Comparison of ENCODE assay signal across 10 cellular contexts in genomic region chr16:23155445-23156049, GRCh38. TPM values are rescaled to one million over a fixed set of nuclear protein-coding genes. Genes with fewer than 3 reads are reported as not detected.
DNase-seq lines count a peak whose midpoint lies in the region; ATAC-seq and TF ChIP-seq lines count a peak whose summit lies in the region.
"Had no signal": no experiment of that assay in that cellular context is flagged by ENCODE, and none has a peak within 500 bp of the region (broad histone marks: within the 10 kb centered on the region; RNA-seq: fewer than 3 reads in every experiment).

No MANE protein-coding gene starts in this region.

- no peaks in the 10 kb centered on the region for H3K36me3 ChIP-seq in Panc1 (ENCODE audit: control insufficient read depth, insufficient read depth, low read length)
- no peaks in the 10 kb centered on the region for H3K36me3 ChIP-seq in esophagus muscularis mucosa
- H3K36me3 ChIP-seq: prostate gland had no signal

- no peaks in the 10 kb centered on the region for H3K4me1 ChIP-seq in Panc1 (ENCODE audit: control insufficient read depth, insufficient read depth, low read length)
- no peaks in the 10 kb centered on the region for H3K4me1 ChIP-seq in esophagus muscularis mucosa

- no peak overlapping the region for H3K27ac Mint-ChIP-seq in stimulated activated effector memory CD8-positive, alpha-beta T cell treated with anti-CD3 and anti-CD28 coated beads, Interleukin-12 subunit alpha, Interleukin-12 subunit beta, amount 100 ng/mL, for 72 hours
- H3K27ac Mint-ChIP-seq: activated T-cell treated with anti-CD3 and anti-CD28 coated beads, Interleukin-2, amount 50 U/mL, for 24 hours had no signal

- WGBS in esophagus muscularis mucosa: 36% methylated on average over 7 of the region's 7 CpGs

- TF ChIP-seq POLR2A in esophagus muscularis mucosa (IDR thresholded peaks at IDR 0.05; ENCODE audit: low read depth): no peak

- DNase-seq in activated CD4-positive, alpha-beta T cell treated with anti-CD3 and anti-CD28 coated beads for 48 hours: peak; percentile 6
- no peak for DNase-seq in activated CD4-positive, alpha-beta T cell treated with anti-CD3 and anti-CD28 coated beads for 4 hours
- DNase-seq in Panc1 (ENCODE audit: low read depth, low spot score) (no peak), esophagus muscularis mucosa (ENCODE audit: extremely low spot score) (no peak), SKM-1 (lab: John Stamatoyannopoulos, UW; ENCODE audit: unreplicated experiment) (no peak), NCI-H2081 treated with DMSO at 0.1 percent for 48 hours (lab: John Stamatoyannopoulos, UW) (no peak), NCI-H2227 (lab: John Stamatoyannopoulos, UW; ENCODE audit: unreplicated experiment) (no peak)
- no peak for DNase-seq in stimulated activated effector memory CD8-positive, alpha-beta T cell treated with anti-CD3 and anti-CD28 coated beads, Interleukin-12 subunit alpha, Interleukin-12 subunit beta, amount 100 ng/mL, for 72 hours (ENCODE audit: low spot score in 2 of 2)
- DNase-seq: activated T-cell treated with anti-CD3 and anti-CD28 coated beads, Interleukin-2, amount 50 U/mL, for 24 hours had no signal

- H3K9me3 ChIP-seq in Panc1 (ENCODE audit: control insufficient read depth, insufficient read depth, low read depth, low read length): no peaks in the 10 kb centered on the region
- no peaks in the 10 kb centered on the region for H3K9me3 ChIP-seq in esophagus muscularis mucosa
- H3K9me3 ChIP-seq: prostate gland had no signal

- H3K4me3 ChIP-seq in Panc1 (ENCODE audit: low read depth in 2 of 2, low read length in 2 of 2) (no peak overlapping the region), esophagus muscularis mucosa (no peak overlapping the region)
- H3K4me3 ChIP-seq: prostate gland had no signal

- in situ Hi-C loops in Panc1 (cut with HindIII; ENCODE audit: low pct_unique_long_range_greater_than_20kb, low sequenced_read_pairs): no loop called here

- H3K36me3 Mint-ChIP-seq in stimulated activated effector memory CD8-positive, alpha-beta T cell treated with anti-CD3 and anti-CD28 coated beads, Interleukin-12 subunit alpha, Interleukin-12 subunit beta, amount 100 ng/mL, for 72 hours: no peaks in the 10 kb centered on the region

- intact Hi-C loops in Panc1 (cut with micrococcal nuclease; ENCODE audit: unreplicated experiment): no loop called here
- intact Hi-C loops in esophagus muscularis mucosa (cut with DNase I): no loop called here

- no peak overlapping the region for H3K4me3 Mint-ChIP-seq in stimulated activated effector memory CD8-positive, alpha-beta T cell treated with anti-CD3 and anti-CD28 coated beads, Interleukin-12 subunit alpha, Interleukin-12 subunit beta, amount 100 ng/mL, for 72 hours
- H3K4me3 Mint-ChIP-seq: activated T-cell treated with anti-CD3 and anti-CD28 coated beads, Interleukin-2, amount 50 U/mL, for 24 hours had no signal

- TF ChIP-seq CTCF in Panc1 (IDR thresholded peaks at IDR 0.05): peak; percentile 83
- TF ChIP-seq CTCF in esophagus muscularis mucosa (IDR thresholded peaks at IDR 0.05): peak; percentile 16 to 47 (median 38)

- CTCF ChIA-PET in Panc1 (lab: Charles Lee): no interaction called here

- peaks cover 10% of the 10 kb centered on the region for H3K4me1 Mint-ChIP-seq in stimulated activated effector memory CD8-positive, alpha-beta T cell treated with anti-CD3 and anti-CD28 coated beads, Interleukin-12 subunit alpha, Interleukin-12 subunit beta, amount 100 ng/mL, for 72 hours

- no peaks in the 10 kb centered on the region for H3K9me3 Mint-ChIP-seq in stimulated activated effector memory CD8-positive, alpha-beta T cell treated with anti-CD3 and anti-CD28 coated beads, Interleukin-12 subunit alpha, Interleukin-12 subunit beta, amount 100 ng/mL, for 72 hours
- H3K9me3 Mint-ChIP-seq: activated T-cell treated with anti-CD3 and anti-CD28 coated beads, Interleukin-2, amount 50 U/mL, for 24 hours had no signal

- no peak for TF ChIP-seq EP300 in esophagus muscularis mucosa (IDR thresholded peaks at IDR 0.05)

- BruUV-seq in Panc1 (replicated peaks; lab: Mats Ljungman, UMichigan): no TSS peak

- H3K27me3 ChIP-seq in Panc1 (ENCODE audit: control insufficient read depth, insufficient read depth, low read length) (peaks cover 3% of the 10 kb centered on the region; the same call in 1 of the 2 replicates), esophagus muscularis mucosa (peaks cover 0 to 11% (median 0%) of the 10 kb centered on the region in 4 donors)

- POLR2A ChIA-PET in Panc1 (lab: Charles Lee): no interaction called here

- ATAC-seq in Panc1: peak; percentile 82; the same call in 1 of the 2 replicates
- ATAC-seq in stimulated activated effector memory CD8-positive, alpha-beta T cell treated with anti-CD3 and anti-CD28 coated beads, Interleukin-12 subunit alpha, Interleukin-12 subunit beta, amount 100 ng/mL, for 72 hours: peak; percentile 37

- H3K27ac ChIP-seq in Panc1 (ENCODE audit: low read length) (no peak overlapping the region), esophagus muscularis mucosa (replicated peaks in 1 of 4) (no peak overlapping the region)
- H3K27ac ChIP-seq: prostate gland had no signal

RNA-seq across cellular contexts. Expression of gene USP31, which starts 6.3 kb away (rescaled TPM):
- total RNA-seq in Panc1 (2021; ENCODE audit: unreplicated experiment): 27.2 TPM
- 5.8 TPM for polyA plus RNA-seq in Panc1 (2012; ENCODE audit: insufficient read length)
- total RNA-seq in esophagus muscularis mucosa: 10 to 100 TPM; 18.9 to 29.1 (median 23.3) TPM

RNA-seq across cellular contexts. Expression of gene SCNN1G, which starts 27.0 kb away (rescaled TPM):
- total RNA-seq in Panc1 (2021; ENCODE audit: unreplicated experiment): 3.4 TPM
- polyA plus RNA-seq in Panc1 (2012; ENCODE audit: insufficient read length): 2.7 TPM
- total RNA-seq in esophagus muscularis mucosa: under 1 TPM in 2 of 4 donors, not detected in 2; 0.06 to 0.34 TPM
